In the genomic region with DNA sequence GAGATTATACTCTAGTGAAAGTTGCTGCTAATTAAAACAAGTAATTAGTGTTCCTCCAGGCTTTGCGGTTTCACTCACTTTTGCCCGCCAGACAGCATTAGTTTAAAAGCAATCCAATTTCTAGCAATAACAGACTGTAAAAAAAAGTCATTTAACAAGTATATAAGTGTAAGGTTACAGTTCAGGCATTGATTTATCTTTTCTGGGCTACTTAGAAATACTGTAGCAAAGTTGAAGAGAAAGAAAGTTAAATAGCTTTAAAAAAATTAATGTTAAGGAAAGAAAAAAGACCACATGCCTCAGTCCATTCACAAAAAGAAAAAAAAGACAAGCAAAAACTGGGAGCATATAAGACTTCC, we compare ENCODE assay signal across 27 cellular contexts.
"Had no signal": no experiment of that assay in that cellular context is flagged by ENCODE, and none has a peak within 500 bp of the region (broad histone marks: within the 10 kb centered on the region; RNA-seq: fewer than 3 reads in every experiment).

No MANE protein-coding gene starts in this region.

- H3K4me1 ChIP-seq: adrenal gland, breast epithelium, SJSA1 had no signal

- H3K27ac Mint-ChIP-seq: activated CD8-positive, alpha-beta T cell treated with anti-CD3 and anti-CD28 coated beads, Interleukin-2, amount 10 ng/mL, durations not matched to agents 7 days and 5 days; activated naive CD8-positive, alpha-beta T cell treated with anti-CD3 and anti-CD28 coated beads, Interleukin-2, amount 10 ng/mL, durations not matched to agents 7 days and 5 days; T-helper 1 cell treated with Interleukin-12 subunit alpha and Interleukin-12 subunit beta and Interleukin-4 antibody, amounts not matched to agents 30 μg/mL and 1 μg/mL, for 36 hours; WTC11 had no signal

- H3K9me3 Mint-ChIP-seq: activated naive CD8-positive, alpha-beta T cell treated with anti-CD3 and anti-CD28 coated beads, Interleukin-2, amount 10 ng/mL, durations not matched to agents 7 days and 5 days; T-helper 1 cell treated with Interleukin-12 subunit alpha and Interleukin-12 subunit beta and Interleukin-4 antibody, amounts not matched to agents 30 μg/mL and 1 μg/mL, for 36 hours; WTC11 had no signal

- H3K36me3 ChIP-seq: adrenal gland, breast epithelium, SJSA1 had no signal

- H3K36me3 Mint-ChIP-seq: activated naive CD8-positive, alpha-beta T cell treated with anti-CD3 and anti-CD28 coated beads, Interleukin-2, amount 10 ng/mL, durations not matched to agents 7 days and 5 days; WTC11 had no signal

- H3K27me3 ChIP-seq: adrenal gland, breast epithelium, SJSA1 had no signal

- ATAC-seq: activated CD8-positive, alpha-beta T cell treated with anti-CD3 and anti-CD28 coated beads, Interleukin-2, amount 10 ng/mL, durations not matched to agents 7 days and 5 days; WTC11 had no signal

- H3K4me1 Mint-ChIP-seq: activated naive CD8-positive, alpha-beta T cell treated with anti-CD3 and anti-CD28 coated beads, Interleukin-2, amount 10 ng/mL, durations not matched to agents 7 days and 5 days had no signal

- H3K27ac ChIP-seq: adrenal gland, breast epithelium, SJSA1 had no signal

- H3K27me3 Mint-ChIP-seq: activated naive CD8-positive, alpha-beta T cell treated with anti-CD3 and anti-CD28 coated beads, Interleukin-2, amount 10 ng/mL, durations not matched to agents 7 days and 5 days had no signal

- H3K9me3 ChIP-seq: adrenal gland, breast epithelium, SJSA1 had no signal

- DNase-seq: activated CD4-positive, alpha-beta T cell treated with anti-CD3 and anti-CD28 coated beads for 48 hours; activated CD4-positive, alpha-beta T cell treated with anti-CD3 and anti-CD28 coated beads, Interleukin-2, amount 50 U/mL, for 4 hours; activated CD4-positive, CD25-positive, alpha-beta regulatory T cell treated with anti-CD3 and anti-CD28 coated beads, Interleukin-2, amount 50 U/mL, for 72 hours; activated CD8-positive, alpha-beta memory T cell treated with anti-CD3 and anti-CD28 coated beads, Interleukin-2, amount 50 U/mL, for 48 hours; activated CD8-positive, alpha-beta T cell treated with anti-CD3 and anti-CD28 coated beads, Interleukin-2, amount 10 ng/mL, durations not matched to agents 7 days and 5 days; activated naive CD4-positive, alpha-beta T cell treated with anti-CD3 and anti-CD28 coated beads, Interleukin-2, amount 50 U/mL, for 16 hours; activated naive CD8-positive, alpha-beta T cell treated with anti-CD3 and anti-CD28 coated beads, Interleukin-2, amount 10 ng/mL, durations not matched to agents 7 days and 5 days; activated T-cell treated with anti-CD3 and anti-CD28 coated beads, Interleukin-2, amount 50 U/mL, for 1 hour; adrenal gland; anterior cingulate cortex; Karpas-422; NCI-H1105 treated with DMSO at 0.1 percent for 48 hours; NCI-H1436 treated with DMSO at 0.1 percent for 48 hours; NCI-H187; NCI-H2081 treated with DMSO at 0.1 percent for 48 hours; NCI-H2171; NCI-H2227 treated with DMSO at 0.1 percent for 48 hours; NCI-H446 treated with DMSO at 0.1 percent for 48 hours; NCI-H524 treated with DMSO at 0.1 percent for 48 hours; NCI-H748 treated with DMSO at 0.1 percent for 48 hours; OCI-M1; SHP77; T-helper 9 cell had no signal

- H3K4me3 Mint-ChIP-seq: activated CD8-positive, alpha-beta T cell treated with anti-CD3 and anti-CD28 coated beads, Interleukin-2, amount 10 ng/mL, durations not matched to agents 7 days and 5 days; activated naive CD8-positive, alpha-beta T cell treated with anti-CD3 and anti-CD28 coated beads, Interleukin-2, amount 10 ng/mL, durations not matched to agents 7 days and 5 days; T-helper 1 cell treated with Interleukin-12 subunit alpha and Interleukin-12 subunit beta and Interleukin-4 antibody, amounts not matched to agents 30 μg/mL and 1 μg/mL, for 36 hours; WTC11 had no signal

- H3K4me3 ChIP-seq: adrenal gland, breast epithelium, SJSA1 had no signal
